ENCODE assay signal across 28 cellular contexts in genomic region chr3:168338176-168338575, GRCh38.
DNase-seq lines count a peak whose midpoint lies in the region; TF ChIP-seq lines count a peak whose summit lies in the region.
"Had no signal": no experiment of that assay in that cellular context is flagged by ENCODE, and none has a peak within 500 bp of the region (broad histone marks: within the 10 kb centered on the region; RNA-seq: fewer than 3 reads in every experiment).

No MANE protein-coding gene starts in this region.

- no peak for TF ChIP-seq CTCF in brain microvascular endothelial cell (IDR thresholded peaks at IDR 0.05; ENCODE audit: low read depth, low read length, missing control alignments)

- H3K23ac ChIP-seq in mesendoderm (ENCODE audit: low read length), result no peak overlapping the region

- no peak overlapping the region for H3K4ac ChIP-seq in mesendoderm (ENCODE audit: low read depth, low read length)

- no peaks in the 10 kb centered on the region for H3K79me2 ChIP-seq in mesendoderm (ENCODE audit: control insufficient read depth, insufficient read depth, low read length)

- no peak overlapping the region for H3K27ac ChIP-seq in mesendoderm (ENCODE audit: low read depth, low read length)
- no peak overlapping the region for H3K27ac ChIP-seq in brain microvascular endothelial cell
- H3K27ac ChIP-seq: 22Rv1; A549; BLaER1; BLaER1 treated with 17β-estradiol and CSF1 and Interleukin-3, amounts not matched to agents 10 nM and 100 nM; C4-2B had no signal

- no peak overlapping the region for H2AK5ac ChIP-seq in mesendoderm (ENCODE audit: low read length)

- H3K4me3 ChIP-seq in mesendoderm (ENCODE audit: low read length), result no peak overlapping the region
- H3K4me3 ChIP-seq in brain microvascular endothelial cell (ENCODE audit: low read depth, low read length), result no peak overlapping the region
- H3K4me3 ChIP-seq: A549; BLaER1; BLaER1 treated with 17β-estradiol and CSF1 and Interleukin-3, amounts not matched to agents 10 nM and 100 nM had no signal

- in situ Hi-C loops in brain microvascular endothelial cell (cut with HindIII; ENCODE audit: low pct_ligation_motif_present, low sequenced_read_pairs), result no loop called here

- no peak overlapping the region for H2BK120ac ChIP-seq in mesendoderm (ENCODE audit: low read depth, low read length)

- no peak overlapping the region for H4K8ac ChIP-seq in mesendoderm (ENCODE audit: low read depth, low read length)

- no peak overlapping the region for H2BK5ac ChIP-seq in mesendoderm (ENCODE audit: low read length)

- no peak overlapping the region for H3K56ac ChIP-seq in mesendoderm (ENCODE audit: low read length)

- DNase-seq in NCI-H69 (lab: John Stamatoyannopoulos, UW) (peak; percentile 13), mesendoderm (peak; percentile 91), DMS79 (lab: John Stamatoyannopoulos, UW) (no peak), brain microvascular endothelial cell (no peak)
- DNase-seq: 8988T; ACHN; AML-193; BE2C; C1 segment of cervical spinal cord; Caco-2; Calu3; CD4-positive, alpha-beta memory T cell; CD4-positive, alpha-beta T cell; CD4-positive, CD25-positive, alpha-beta regulatory T cell; CD8-positive, alpha-beta memory T cell; CD8-positive, alpha-beta T cell; COR-L47; DMS 273 treated with DMSO at 0.1 percent for 48 hours; DMS153; DMS53; DMS79 treated with DMSO at 0.1 percent for 48 hours; DND-41; EL had no signal

- H3K79me1 ChIP-seq in mesendoderm (ENCODE audit: low read length), result no peaks in the 10 kb centered on the region

- no peak overlapping the region for H4K5ac ChIP-seq in mesendoderm (ENCODE audit: low read length)

- H3K18ac ChIP-seq in mesendoderm (ENCODE audit: low read length), result no peak overlapping the region

- H3K4me1 ChIP-seq in mesendoderm (ENCODE audit: control insufficient read depth, low read depth, low read length), result peaks cover 25% of the 10 kb centered on the region
- H3K4me1 ChIP-seq: A549; BE2C; BLaER1; BLaER1 treated with 17β-estradiol and CSF1 and Interleukin-3, amounts not matched to agents 10 nM and 100 nM; Caco-2 had no signal

- H2BK15ac ChIP-seq in mesendoderm (replicated peaks; ENCODE audit: low read depth), result no peak overlapping the region

- no CpG with 5 or more reads among the region's 1 CpG for WGBS in mesendoderm (ENCODE audit: extremely low coverage, insufficient coverage, low lambda C conversion rate)

- H3K27me3 ChIP-seq in mesendoderm (ENCODE audit: insufficient read depth, low read length, poor library complexity), result no peaks in the 10 kb centered on the region
- no peaks in the 10 kb centered on the region for H3K27me3 ChIP-seq in brain microvascular endothelial cell (replicated peaks)
- H3K27me3 ChIP-seq: BE2C; BLaER1; BLaER1 treated with 17β-estradiol and CSF1 and Interleukin-3, amounts not matched to agents 10 nM and 100 nM had no signal

- no peak overlapping the region for H3K4me2 ChIP-seq in mesendoderm (ENCODE audit: low read length)
- H3K4me2 ChIP-seq: A549; BLaER1; BLaER1 treated with 17β-estradiol and CSF1 and Interleukin-3, amounts not matched to agents 10 nM and 100 nM had no signal

- H3K36me3 ChIP-seq in mesendoderm (ENCODE audit: control insufficient read depth, insufficient read depth, low read length), result no peaks in the 10 kb centered on the region
- no peaks in the 10 kb centered on the region for H3K36me3 ChIP-seq in brain microvascular endothelial cell (replicated peaks)
- H3K36me3 ChIP-seq: BE2C; BLaER1; BLaER1 treated with 17β-estradiol and CSF1 and Interleukin-3, amounts not matched to agents 10 nM and 100 nM had no signal

- H3K9ac ChIP-seq in mesendoderm (ENCODE audit: low read length), result no peak overlapping the region
- H3K9ac ChIP-seq: BLaER1; BLaER1 treated with 17β-estradiol and CSF1 and Interleukin-3, amounts not matched to agents 10 nM and 100 nM had no signal

Comparison
In these comparisons a context has a peak if more than half of its experiments do, and no peak if none do; other contexts are left out.
1. DNase-seq: peak in NCI-H69 (single experiment) and mesendoderm (single experiment); none in DMS79 (single experiment) and brain microvascular endothelial cell (single experiment).